8 cellular contexts compared by ENCODE assay signal in genomic region chr3:194472290-194472920, GRCh38. TPM values are rescaled to one million over a fixed set of nuclear protein-coding genes. Genes with fewer than 3 reads are reported as not detected.
DNase-seq lines count a peak whose midpoint lies in the region; ATAC-seq and TF ChIP-seq lines count a peak whose summit lies in the region.

No MANE protein-coding gene starts in this region.

- H3K4me3 ChIP-seq in OCI-LY3 (ENCODE audit: low read length) = no peak overlapping the region
- H3K4me3 ChIP-seq in choroid plexus epithelial cell (ENCODE audit: low read depth, low read length) = no peak overlapping the region
- no peak overlapping the region for H3K4me3 ChIP-seq in lung
- H3K4me3 ChIP-seq in aorta (ENCODE audit: low read length in 2 of 2) = no peak overlapping the region

- no peaks in the 10 kb centered on the region for H3K9me3 Mint-ChIP-seq in activated CD4-positive, alpha-beta memory T cell treated with anti-CD3 and anti-CD28 coated beads, Interleukin-2, amount 10 ng/mL, durations not matched to agents 7 days and 5 days

- peaks cover 14% of the 10 kb centered on the region for H3K4me1 ChIP-seq in OCI-LY3 (ENCODE audit: low read length)
- H3K4me1 ChIP-seq in lung (ENCODE audit: control insufficient read depth in 2 of 2, insufficient read depth in 2 of 2, low read length in 2 of 2) = peaks cover 0 to 5% of the 10 kb centered on the region in 2 donors
- peaks cover 0 to 2% of the 10 kb centered on the region in 2 donors for H3K4me1 ChIP-seq in aorta (ENCODE audit: control insufficient read depth in 1 of 2, insufficient read depth in 2 of 2, low read length in 2 of 2)

- peaks cover 62% of the 10 kb centered on the region for H4K20me1 ChIP-seq in OCI-LY3 (ENCODE audit: insufficient read depth, low read length)

- no peaks in the 10 kb centered on the region for H3K27me3 ChIP-seq in OCI-LY3 (ENCODE audit: low read depth, low read length)
- H3K27me3 ChIP-seq in lung (ENCODE audit: control insufficient read depth, insufficient read depth) = no peaks in the 10 kb centered on the region
- H3K27me3 ChIP-seq in aorta (ENCODE audit: control insufficient read depth in 1 of 2, insufficient read depth in 2 of 2, low read length in 1 of 2) = no peaks in the 10 kb centered on the region

- H3K27ac ChIP-seq in OCI-LY3 (ENCODE audit: low read length) (no peak overlapping the region), lung (ENCODE audit: low read depth in 1 of 2, low read length in 1 of 2) (no peak overlapping the region), aorta (ENCODE audit: low read depth in 1 of 2, low read length in 2 of 2) (no peak overlapping the region)

- H3K27me3 Mint-ChIP-seq in activated CD4-positive, alpha-beta memory T cell treated with anti-CD3 and anti-CD28 coated beads, Interleukin-2, amount 10 ng/mL, durations not matched to agents 7 days and 5 days = no peaks in the 10 kb centered on the region

- peak; percentile 72 for ATAC-seq in GM19463 (IDR thresholded peaks at IDR 0.05; ENCODE audit: unreplicated experiment)
- ATAC-seq in lung (ENCODE audit: insufficient read depth, low FRiP score) = peak; percentile 89
- peak; percentile 82 for ATAC-seq in aorta (ENCODE audit: low FRiP score)

- peaks cover 2% of the 10 kb centered on the region for H3K36me3 Mint-ChIP-seq in activated CD4-positive, alpha-beta memory T cell treated with anti-CD3 and anti-CD28 coated beads, Interleukin-2, amount 10 ng/mL, durations not matched to agents 7 days and 5 days (ENCODE audit: low read depth)

- no peak overlapping the region for H3K4me2 ChIP-seq in OCI-LY3 (ENCODE audit: low read length)

- 73 to 75% methylated on average over 4 of the region's 4 CpGs for WGBS in lung, 2 donors
- WGBS in aorta, 2 donors = 69 to 71% methylated on average over 4 of the region's 4 CpGs

- POLR2A ChIA-PET in activated CD4-positive, alpha-beta memory T cell treated with anti-CD3 and anti-CD28 coated beads, Interleukin-2, amount 10 ng/mL, durations not matched to agents 7 days and 5 days (lab: Charles Lee) = interaction anchor here (0.7 to 1.8 kb wide), 2 partner anchors 112 to 200 kb away, joined by 3 to 7 read pairs; partner anchors contain the start of gene LSG1

- DNase-seq in DMS79 (lab: John Stamatoyannopoulos, UW) (peak; percentile 16), HT-29 (ENCODE audit: low spot score) (peak; percentile 64), choroid plexus epithelial cell (ENCODE audit: low read depth) (peak; percentile 91), lung (ENCODE audit: low spot score) (no peak), aorta (no peak)
- no peak for DNase-seq in activated CD4-positive, alpha-beta memory T cell treated with anti-CD3 and anti-CD28 coated beads, Interleukin-2, amount 10 ng/mL, durations not matched to agents 7 days and 5 days

- CTCF ChIA-PET in activated CD4-positive, alpha-beta memory T cell treated with anti-CD3 and anti-CD28 coated beads, Interleukin-2, amount 10 ng/mL, durations not matched to agents 7 days and 5 days (lab: Charles Lee) = interaction anchor here (0.6 to 5.2 kb wide), 33 partner anchors 9 to 161 kb away, joined by 3 to 75 read pairs (median 4); partner anchors contain the start of genes GP5 and TMEM44

- intact Hi-C loops in aorta (cut with DNase I) = loop anchor here (1.0 to 5.0 kb wide), 3 partner anchors 100 to 122 kb away; no protein-coding TSS in a partner anchor

- peaks cover 94% of the 10 kb centered on the region for H3K79me2 ChIP-seq in OCI-LY3 (ENCODE audit: low read length)

- H2AFZ ChIP-seq in OCI-LY3 (ENCODE audit: low read depth, low read length) = no peak overlapping the region

- H3K9me3 ChIP-seq in OCI-LY3 (ENCODE audit: insufficient read depth, low read length) (no peaks in the 10 kb centered on the region), lung (ENCODE audit: control insufficient read depth in 2 of 2, insufficient read depth in 1 of 2, low read length in 1 of 2) (no peaks in the 10 kb centered on the region), aorta (ENCODE audit: control insufficient read depth, low read length) (no peaks in the 10 kb centered on the region)

- peaks cover 6% of the 10 kb centered on the region for H3K4me1 Mint-ChIP-seq in activated CD4-positive, alpha-beta memory T cell treated with anti-CD3 and anti-CD28 coated beads, Interleukin-2, amount 10 ng/mL, durations not matched to agents 7 days and 5 days

- TF ChIP-seq CTCF in OCI-LY3 (IDR thresholded peaks at IDR 0.05; ENCODE audit: low read depth, low read length) (peak; percentile 88), choroid plexus epithelial cell (conservative IDR thresholded peaks at IDR 0.05; ENCODE audit: low read depth, low read length) (peak; percentile 91), lung (IDR thresholded peaks at IDR 0.05; ENCODE audit: control extremely low read depth, extremely low read depth) (peak; percentile 99)

- H3K36me3 ChIP-seq in OCI-LY3 (replicated peaks; ENCODE audit: low read depth, low read length) = peaks cover 3% of the 10 kb centered on the region
- peaks cover 0 to 2% of the 10 kb centered on the region in 2 donors for H3K36me3 ChIP-seq in lung (ENCODE audit: control insufficient read depth in 2 of 2, insufficient read depth in 2 of 2, low read length in 2 of 2)
- no peaks in the 10 kb centered on the region for H3K36me3 ChIP-seq in aorta (ENCODE audit: control insufficient read depth in 1 of 2, insufficient read depth in 2 of 2, low read length in 1 of 2)

- H3K4me3 Mint-ChIP-seq in activated CD4-positive, alpha-beta memory T cell treated with anti-CD3 and anti-CD28 coated beads, Interleukin-2, amount 10 ng/mL, durations not matched to agents 7 days and 5 days = no peak overlapping the region

- no peak overlapping the region for H3K9ac ChIP-seq in OCI-LY3 (ENCODE audit: low read length)

- no peak overlapping the region for H3K27ac Mint-ChIP-seq in activated CD4-positive, alpha-beta memory T cell treated with anti-CD3 and anti-CD28 coated beads, Interleukin-2, amount 10 ng/mL, durations not matched to agents 7 days and 5 days

RNA-seq across cellular contexts. Expression of gene ATP13A3, which starts 14.4 kb away (rescaled TPM):
- total RNA-seq in HT-29 (2014; rRNA removed; shearing (Covaris generic)) = 66.1 and 84.4 TPM in 2 replicates
- total RNA-seq in lung = 100 to 1,000 TPM in 1 of 2 donors, 10 to 100 TPM in 1; 92.0 to 166 TPM
- 10 to 100 TPM; 26.6 to 58.9 TPM for polyA plus RNA-seq in lung
- total RNA-seq in aorta = 100 to 1,000 TPM; 127 to 189 TPM
- 10 to 100 TPM; 14.1 to 38.7 TPM for polyA plus RNA-seq in aorta
- 10 to 100 TPM; 76.8 to 77.8 TPM for total RNA-seq in activated CD4-positive, alpha-beta memory T cell treated with anti-CD3 and anti-CD28 coated beads, Interleukin-2, amount 10 ng/mL, durations not matched to agents 7 days and 5 days

Comparison
In these comparisons a context has a peak if more than half of its experiments do, and no peak if none do; other contexts are left out.
1. DNase-seq: peak in DMS79 (single experiment), HT-29 (single experiment) and choroid plexus epithelial cell (single experiment); none in lung (single experiment), aorta (0 of 2) and activated CD4-positive, alpha-beta memory T cell treated with anti-CD3 and anti-CD28 coated beads, Interleukin-2, amount 10 ng/mL, durations not matched to agents 7 days and 5 days (single experiment).
2. Peak in every context shown above with its lines, with median percentiles within 50 percentile points of each other: ATAC-seq and CTCF ChIP-seq.